In the genomic region with DNA sequence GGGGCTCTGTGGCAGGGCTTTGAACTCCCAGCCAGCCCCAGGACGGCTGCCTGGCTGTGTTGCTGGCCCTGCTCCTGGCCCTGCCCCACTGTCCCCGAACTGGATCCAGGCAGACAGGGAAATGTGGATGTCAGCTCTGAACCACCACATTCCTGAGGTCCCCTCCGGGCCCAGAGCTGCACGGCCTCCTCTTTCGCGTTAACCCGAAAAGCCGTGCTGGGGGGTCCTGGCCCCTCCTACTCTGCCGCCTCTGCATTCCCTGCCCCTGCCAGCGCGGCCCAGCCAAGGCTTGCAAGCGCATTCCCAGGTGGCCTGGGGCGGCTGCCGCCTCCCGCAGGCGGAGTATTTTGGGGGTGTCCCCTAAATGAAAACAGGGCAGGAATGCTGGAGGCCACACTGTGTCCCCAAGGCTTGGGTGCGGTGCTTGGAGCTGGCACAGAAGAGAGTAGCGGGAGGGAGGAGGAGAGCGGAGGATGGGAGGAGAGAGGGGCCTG, we compare ENCODE assay signal across 30 cellular contexts. TPM values are rescaled to one million over a fixed set of nuclear protein-coding genes. Genes with fewer than 3 reads are reported as not detected.
A peak's percentile ranks its signal among the peaks of the same experiment; 100 is the strongest.
DNase-seq lines count a peak whose midpoint lies in the region; ATAC-seq and TF ChIP-seq lines count a peak whose summit lies in the region.
"Had no signal": no experiment of that assay in that cellular context is flagged by ENCODE, and none has a peak within 500 bp of the region (broad histone marks: within the 10 kb centered on the region; RNA-seq: fewer than 3 reads in every experiment).

No MANE protein-coding gene starts in this region.

- H3K27ac ChIP-seq in esophagus squamous epithelium = peak overlapping the region in 3 of 4 donors; percentile 2 to 25 (median 5)
- H3K27ac ChIP-seq in layer of hippocampus (ENCODE audit: low read depth, low read length) = peak overlapping the region; percentile 46
- no peak overlapping the region for H3K27ac ChIP-seq in psoas muscle
- H3K27ac ChIP-seq: BLaER1, upper lobe of left lung, WERI-Rb-1 had no signal

- H3K27me3 ChIP-seq in esophagus squamous epithelium (no peaks in the 10 kb centered on the region), layer of hippocampus (ENCODE audit: control insufficient read depth, insufficient read depth, low read length) (no peaks in the 10 kb centered on the region), psoas muscle (ENCODE audit: insufficient read depth in 3 of 3, low read length in 2 of 3) (peaks cover 0 to 2% (median 0%) of the 10 kb centered on the region in 3 donors)
- H3K27me3 ChIP-seq: BLaER1, upper lobe of left lung had no signal

- TF ChIP-seq CTCF in esophagus squamous epithelium (IDR thresholded peaks at IDR 0.05) = no peak
- TF ChIP-seq CTCF in psoas muscle (IDR thresholded peaks at IDR 0.05) = no peak
- no peak for TF ChIP-seq CTCF in GM10266 (IDR thresholded peaks at IDR 0.05; ENCODE audit: control insufficient read depth, insufficient read depth, low read depth, missing control alignments)

- DNase-seq in GM03348 (ENCODE audit: low spot score) = peak; percentile 53
- no peak for DNase-seq in esophagus squamous epithelium (lab: John Stamatoyannopoulos, UW)
- peak; percentile 52 to 73 for DNase-seq in psoas muscle
- no peak for DNase-seq in AG08396 (ENCODE audit: low spot score)
- DNase-seq in putamen (ENCODE audit: low spot score) = no peak
- DNase-seq in GM10266 (ENCODE audit: extremely low spot score) = no peak
- DNase-seq: activated CD4-positive, alpha-beta T cell treated with anti-CD3 and anti-CD28 coated beads, Interleukin-2, amount 10 ng/mL, durations not matched to agents 24 days and 14 days; activated effector memory CD4-positive, alpha-beta T cell treated with anti-CD3 and anti-CD28 coated beads, Interleukin-2, amount 50 U/mL, for 16 hours; activated naive CD8-positive, alpha-beta T cell treated with anti-CD3 and anti-CD28 coated beads for 36 hours; activated T-cell treated with anti-CD3 and anti-CD28 coated beads, Interleukin-2, amount 50 U/mL, for 1 hour; DMS53; islet precursor cell; NCI-H1417 treated with DMSO at 0.1 percent for 48 hours; NCI-H774; RPMI8226; SK-N-SH; stimulated activated CD4-positive, alpha-beta T cell treated with anti-CD3 and anti-CD28 coated beads, Interleukin-1b, Interleukin-23, amount 100 ng/mL, for 48 hours; WERI-Rb-1 had no signal

- peak in 1 of 4 donors; percentile 45 for ATAC-seq in psoas muscle
- ATAC-seq in GM19351 (IDR thresholded peaks at IDR 0.05; ENCODE audit: unreplicated experiment) = no peak
- ATAC-seq: HCT116 had no signal

- intact Hi-C loops in esophagus squamous epithelium (cut with DNase I) = no loop called here
- intact Hi-C loops in psoas muscle (cut with DNase I) = no loop called here

- H3K36me3 ChIP-seq in esophagus squamous epithelium (no peaks in the 10 kb centered on the region), psoas muscle (ENCODE audit: insufficient read depth in 1 of 2, low read depth in 1 of 2) (no peaks in the 10 kb centered on the region)
- H3K36me3 ChIP-seq: BLaER1, upper lobe of left lung, WERI-Rb-1 had no signal

- peaks cover 0 to 21% (median 0%) of the 10 kb centered on the region in 3 donors for H3K4me1 ChIP-seq in esophagus squamous epithelium
- peaks cover 10% of the 10 kb centered on the region for H3K4me1 ChIP-seq in psoas muscle
- H3K4me1 ChIP-seq: BLaER1 had no signal

- 86 to 90% methylated on average over 3 to 4 of the region's 19 CpGs for WGBS in esophagus squamous epithelium, 2 donors
- 61 to 71% (median 69%) methylated on average over 17 to 19 of the region's 19 CpGs for WGBS in psoas muscle, 3 donors

- H3K9me3 ChIP-seq in esophagus squamous epithelium (no peaks in the 10 kb centered on the region), psoas muscle (no peaks in the 10 kb centered on the region)
- H3K9me3 ChIP-seq: BLaER1, SK-N-SH, upper lobe of left lung had no signal

- TF ChIP-seq POLR2A in esophagus squamous epithelium (IDR thresholded peaks at IDR 0.05) = no peak

- H3K4me3 ChIP-seq in esophagus squamous epithelium (no peak overlapping the region), psoas muscle (no peak overlapping the region)
- H3K4me3 ChIP-seq: BLaER1, skin epidermis, upper lobe of left lung had no signal

RNA-seq across cellular contexts. Expression of a gene that starts 5.4 kb away (rescaled TPM):
- total RNA-seq in esophagus squamous epithelium (not detected), psoas muscle (not detected)
- under 1 TPM in 1 of 3 donors, not detected in 2; 0.03 TPM for polyA plus RNA-seq in psoas muscle
- total RNA-seq: A673; activated CD4-positive, alpha-beta T cell treated with anti-CD3 and anti-CD28 coated beads, Interleukin-2, amount 10 ng/mL, durations not matched to agents 24 days and 14 days; activated CD8-positive, alpha-beta memory T cell treated with anti-CD3 and anti-CD28 coated beads for 36 hours; activated naive CD8-positive, alpha-beta T cell treated with anti-CD3 and anti-CD28 coated beads for 36 hours; G401; HT-29; M059J; pulmonary artery endothelial cell; upper lobe of left lung had no signal
- polyA plus RNA-seq: SK-N-SH had no signal

Comparison
In these comparisons a context has a peak if more than half of its experiments do, and no peak if none do; other contexts are left out.
1. DNase-seq: peak in GM03348 (single experiment) and psoas muscle (2 of 2); none in esophagus squamous epithelium (single experiment), AG08396 (single experiment), putamen (single experiment) and GM10266 (single experiment).